19 cellular contexts compared by ENCODE assay signal in genomic region chr3:197836244-197836643, GRCh38.
"Had no signal": no experiment of that assay in that cellular context is flagged by ENCODE, and none has a peak within 500 bp of the region (broad histone marks: within the 10 kb centered on the region; RNA-seq: fewer than 3 reads in every experiment).

No MANE protein-coding gene starts in this region.

- H3K4me3 ChIP-seq: cardiac muscle cell, left lung, lung, sigmoid colon, smooth muscle cell, testis, uterus had no signal

- H3K27me3 ChIP-seq: cardiac muscle cell, left lung, sigmoid colon, testis, uterus had no signal

- DNase-seq: activated CD4-positive, alpha-beta T cell treated with anti-CD3 and anti-CD28 coated beads for 1 hour; activated naive CD4-positive, alpha-beta T cell treated with anti-CD3 and anti-CD28 coated beads, Interleukin-2, amount 50 U/mL, for 16 hours; activated naive CD8-positive, alpha-beta T cell treated with anti-CD3 and anti-CD28 coated beads, Interleukin-2, amount 50 U/mL, for 24 hours; activated T-cell treated with anti-CD3 and anti-CD28 coated beads, Interleukin-2, amount 50 U/mL, for 4 hours; immature natural killer cell; left lung; naive thymus-derived CD8-positive, alpha-beta T cell; retina; sigmoid colon; stimulated activated naive CD4-positive, alpha-beta T cell; T-helper 9 cell; testis; trophoblast cell; uterus had no signal

- H3K9me3 Mint-ChIP-seq: activated naive CD8-positive, alpha-beta T cell treated with anti-CD3 and anti-CD28 coated beads, Interleukin-2, amount 50 U/mL, for 24 hours; activated T-cell treated with anti-CD3 and anti-CD28 coated beads, Interleukin-2, amount 50 U/mL, for 4 hours; immature natural killer cell; mesothelial cell of epicardium; naive thymus-derived CD8-positive, alpha-beta T cell had no signal

- ATAC-seq: activated naive CD8-positive, alpha-beta T cell treated with anti-CD3 and anti-CD28 coated beads, Interleukin-2, amount 50 U/mL, for 24 hours; activated T-cell treated with anti-CD3 and anti-CD28 coated beads, Interleukin-2, amount 50 U/mL, for 4 hours; left lung; naive thymus-derived CD8-positive, alpha-beta T cell had no signal

- H3K9me3 ChIP-seq: left lung, sigmoid colon, testis, uterus had no signal

- H3K4me2 ChIP-seq: smooth muscle cell had no signal

- H3K36me3 ChIP-seq: uterus had no signal

- H3K27me3 Mint-ChIP-seq: activated naive CD8-positive, alpha-beta T cell treated with anti-CD3 and anti-CD28 coated beads, Interleukin-2, amount 50 U/mL, for 24 hours; naive thymus-derived CD8-positive, alpha-beta T cell; progenitor cell of endocrine pancreas had no signal

- H3K4me3 Mint-ChIP-seq: activated naive CD8-positive, alpha-beta T cell treated with anti-CD3 and anti-CD28 coated beads, Interleukin-2, amount 50 U/mL, for 24 hours; activated T-cell treated with anti-CD3 and anti-CD28 coated beads, Interleukin-2, amount 50 U/mL, for 4 hours; immature natural killer cell; mesothelial cell of epicardium; naive thymus-derived CD8-positive, alpha-beta T cell had no signal

- H3K4me1 Mint-ChIP-seq: immature natural killer cell; mesothelial cell of epicardium; naive thymus-derived CD8-positive, alpha-beta T cell had no signal

- H3K4me1 ChIP-seq: left lung, sigmoid colon, testis, uterus had no signal

- H3K27ac Mint-ChIP-seq: activated naive CD8-positive, alpha-beta T cell treated with anti-CD3 and anti-CD28 coated beads, Interleukin-2, amount 50 U/mL, for 24 hours; mesothelial cell of epicardium had no signal

- H3K27ac ChIP-seq: cardiac muscle cell, left lung, sigmoid colon, testis, uterus had no signal
